ENCODE assay signal across 9 cellular contexts in genomic region chr17:17922198-17922901, GRCh38. TPM values are rescaled to one million over a fixed set of nuclear protein-coding genes. Genes with fewer than 3 reads are reported as not detected.
A peak's percentile ranks its signal among the peaks of the same experiment; 100 is the strongest.
DNase-seq lines count a peak whose midpoint lies in the region; ATAC-seq and TF ChIP-seq lines count a peak whose summit lies in the region.
"Had no signal": no experiment of that assay in that cellular context is flagged by ENCODE, and none has a peak within 500 bp of the region (broad histone marks: within the 10 kb centered on the region; RNA-seq: fewer than 3 reads in every experiment).

No MANE protein-coding gene starts in this region.

- peaks cover 26% of the 10 kb centered on the region for H3K4me1 Mint-ChIP-seq in activated T-cell treated with anti-CD3 and anti-CD28 coated beads, Interleukin-2, amount 50 U/mL, for 24 hours (ENCODE audit: low read depth)
- H3K4me1 Mint-ChIP-seq in natural killer cell treated with Interleukin-12 subunit alpha and Interleukin-12 subunit beta and Interleukin-15 and Interleukin-18, amount 100 ng/mL, for 72 hours (ENCODE audit: low read depth in 2 of 2) = peaks cover 8 to 20% of the 10 kb centered on the region in 2 donors

- H3K4me3 ChIP-seq in mammary epithelial cell (replicated peaks in 1 of 3; ENCODE audit: insufficient read depth in 1 of 3, low read depth in 2 of 3, low read length in 3 of 3) (no peak overlapping the region), lung (no peak overlapping the region), upper lobe of right lung (no peak overlapping the region), ovary (no peak overlapping the region)

- no peaks in the 10 kb centered on the region for H3K9me3 Mint-ChIP-seq in activated T-cell treated with anti-CD3 and anti-CD28 coated beads, Interleukin-2, amount 50 U/mL, for 24 hours
- H3K9me3 Mint-ChIP-seq in natural killer cell treated with Interleukin-12 subunit alpha and Interleukin-12 subunit beta and Interleukin-15 and Interleukin-18, amount 100 ng/mL, for 72 hours = no peaks in the 10 kb centered on the region

- no peak overlapping the region for H3K9ac ChIP-seq in mammary epithelial cell (ENCODE audit: insufficient read depth, low read length)

- WGBS in mammary epithelial cell (ENCODE audit: low coverage, missing lambda C conversion rate) = 87% methylated on average over 9 of the region's 9 CpGs
- 59 to 64% methylated on average over 9 of the region's 9 CpGs for WGBS in lung, 2 donors
- WGBS in ovary, 3 donors = 71 to 75% (median 72%) methylated on average over 9 of the region's 9 CpGs

- ATAC-seq in lung (ENCODE audit: insufficient read depth, low FRiP score) (no peak), upper lobe of right lung (peak; percentile 54), sciatic nerve (no peak)
- no peak for ATAC-seq in natural killer cell treated with Interleukin-12 subunit alpha and Interleukin-12 subunit beta and Interleukin-15 and Interleukin-18, amount 100 ng/mL, for 72 hours

- no TSS peak for BruUV-seq in mammary epithelial cell (replicated peaks; lab: Mats Ljungman, UMichigan)

- H3K4me2 ChIP-seq in mammary epithelial cell (ENCODE audit: insufficient read depth, low read depth, low read length) = no peak overlapping the region

- H3K27me3 ChIP-seq in mammary epithelial cell (ENCODE audit: insufficient read depth, low read length) (no peaks in the 10 kb centered on the region), lung (ENCODE audit: control insufficient read depth, insufficient read depth) (no peaks in the 10 kb centered on the region), upper lobe of right lung (no peaks in the 10 kb centered on the region), ovary (no peaks in the 10 kb centered on the region)

- intact Hi-C loops in mammary epithelial cell (cut with micrococcal nuclease) (loop anchor here (5.0 kb wide), 1 partner anchor 35 kb away; no protein-coding TSS in a partner anchor), upper lobe of right lung (cut with DNase I) (no loop called here), sciatic nerve (cut with DNase I) (no loop called here), ovary (cut with DNase I) (loop anchor here in 2 of 4 donors (5.0 to 10.0 kb wide), 2 partner anchors 110 to 238 kb away; partner anchors contain the start of gene RAI1 (in 1 of the 2))

- no peak for TF ChIP-seq EP300 in ovary (IDR thresholded peaks at IDR 0.05)

- H3K9me3 ChIP-seq in mammary epithelial cell (replicated peaks; ENCODE audit: insufficient read depth, low read length) (no peaks in the 10 kb centered on the region), lung (ENCODE audit: control insufficient read depth in 2 of 2, insufficient read depth in 1 of 2, low read length in 1 of 2) (no peaks in the 10 kb centered on the region), upper lobe of right lung (no peaks in the 10 kb centered on the region), ovary (no peaks in the 10 kb centered on the region)

- no peak overlapping the region for H2AFZ ChIP-seq in mammary epithelial cell (ENCODE audit: low read depth, low read length)

- dilution Hi-C loops in mammary epithelial cell (cut with HindIII; ENCODE audit: low sequenced_read_pairs) = no loop called here

- no peaks in the 10 kb centered on the region for H3K36me3 Mint-ChIP-seq in activated T-cell treated with anti-CD3 and anti-CD28 coated beads, Interleukin-2, amount 50 U/mL, for 24 hours (ENCODE audit: low read depth)
- no peaks in the 10 kb centered on the region for H3K36me3 Mint-ChIP-seq in natural killer cell treated with Interleukin-12 subunit alpha and Interleukin-12 subunit beta and Interleukin-15 and Interleukin-18, amount 100 ng/mL, for 72 hours

- H3K4me3 Mint-ChIP-seq in activated T-cell treated with anti-CD3 and anti-CD28 coated beads, Interleukin-2, amount 50 U/mL, for 24 hours = no peak overlapping the region
- no peak overlapping the region for H3K4me3 Mint-ChIP-seq in natural killer cell treated with Interleukin-12 subunit alpha and Interleukin-12 subunit beta and Interleukin-15 and Interleukin-18, amount 100 ng/mL, for 72 hours

- H3K4me1 ChIP-seq in mammary epithelial cell (ENCODE audit: insufficient read depth, low read length) (peaks cover 50% of the 10 kb centered on the region), lung (ENCODE audit: control insufficient read depth in 2 of 2, insufficient read depth in 2 of 2, low read length in 2 of 2) (peaks cover 9 to 14% of the 10 kb centered on the region in 2 donors), upper lobe of right lung (peaks cover 35% of the 10 kb centered on the region), ovary (ENCODE audit: insufficient read depth) (peaks cover 14% of the 10 kb centered on the region)

- no peaks in the 10 kb centered on the region for H3K27me3 Mint-ChIP-seq in activated T-cell treated with anti-CD3 and anti-CD28 coated beads, Interleukin-2, amount 50 U/mL, for 24 hours
- H3K27me3 Mint-ChIP-seq in natural killer cell treated with Interleukin-12 subunit alpha and Interleukin-12 subunit beta and Interleukin-15 and Interleukin-18, amount 100 ng/mL, for 72 hours = no peaks in the 10 kb centered on the region

- H3K79me2 ChIP-seq in mammary epithelial cell (ENCODE audit: insufficient read depth, low read length) = peaks cover 50% of the 10 kb centered on the region

- peak overlapping the region; percentile 53 for H3K27ac ChIP-seq in mammary epithelial cell (ENCODE audit: insufficient read depth, low read depth, low read length)
- H3K27ac ChIP-seq in lung (ENCODE audit: low read depth in 1 of 2, low read length in 1 of 2) = peak overlapping the region; percentile 55 to 77
- H3K27ac ChIP-seq in upper lobe of right lung = no peak overlapping the region
- H3K27ac ChIP-seq in ovary = peak overlapping the region in 1 of 2 donors; percentile 16

- no peak for TF ChIP-seq POLR2A in ovary (IDR thresholded peaks at IDR 0.05)

- DNase-seq in activated T-cell treated with anti-CD3 and anti-CD28 coated beads, Interleukin-2, amount 50 U/mL, for 24 hours = no peak
- DNase-seq in activated T-cell treated with anti-CD3 and anti-CD28 coated beads for 4 hours = no peak
- DNase-seq in mammary epithelial cell = no peak
- no peak for DNase-seq in lung (ENCODE audit: low spot score)
- DNase-seq in upper lobe of right lung = no peak
- no peak for DNase-seq in natural killer cell treated with Interleukin-12 subunit alpha and Interleukin-12 subunit beta and Interleukin-15 and Interleukin-18, amount 100 ng/mL, for 72 hours (ENCODE audit: low spot score)
- DNase-seq in sciatic nerve (ENCODE audit: low spot score) = no peak
- no peak for DNase-seq in ovary
- DNase-seq: activated gamma-delta T cell had no signal

- H3K36me3 ChIP-seq in mammary epithelial cell (ENCODE audit: insufficient read depth, low read length) (no peaks in the 10 kb centered on the region), lung (ENCODE audit: control insufficient read depth in 2 of 2, insufficient read depth in 2 of 2, low read length in 2 of 2) (no peaks in the 10 kb centered on the region), upper lobe of right lung (no peaks in the 10 kb centered on the region), ovary (no peaks in the 10 kb centered on the region)

- H3K27ac Mint-ChIP-seq in activated T-cell treated with anti-CD3 and anti-CD28 coated beads, Interleukin-2, amount 50 U/mL, for 24 hours = peak overlapping the region; percentile 41
- H3K27ac Mint-ChIP-seq in natural killer cell treated with Interleukin-12 subunit alpha and Interleukin-12 subunit beta and Interleukin-15 and Interleukin-18, amount 100 ng/mL, for 72 hours = no peak overlapping the region

- no peaks in the 10 kb centered on the region for H4K20me1 ChIP-seq in mammary epithelial cell (ENCODE audit: insufficient read depth, low read length)

- CTCF ChIA-PET in mammary epithelial cell (lab: Charles Lee; ENCODE audit: low non-redundant PET) = no interaction called here

- TF ChIP-seq CTCF in mammary epithelial cell (conservative IDR thresholded peaks at IDR 0.05 in 1 of 2, IDR thresholded peaks at IDR 0.05 in 1 of 2; ENCODE audit: extremely low read depth in 1 of 2, insufficient read depth in 1 of 2, low read depth in 1 of 2, low read length in 2 of 2) (no peak), lung (IDR thresholded peaks at IDR 0.05; ENCODE audit: control extremely low read depth, extremely low read depth) (no peak), upper lobe of right lung (IDR thresholded peaks at IDR 0.05) (no peak), ovary (IDR thresholded peaks at IDR 0.05) (no peak)

- in situ Hi-C loops in mammary epithelial cell (cut with MboI; ENCODE audit: low sequenced_read_pairs in 2 of 2) = no loop called here

RNA-seq across cellular contexts. Expression of gene TOM1L2, which starts 49.9 kb away (rescaled TPM):
- total RNA-seq in mammary epithelial cell (10 to 100 TPM; 42.8 to 71.1 TPM), lung (10 to 100 TPM; 45.1 to 56.5 TPM), upper lobe of right lung (76.7 TPM), sciatic nerve (144 TPM), ovary (10 to 100 TPM; 25.6 to 62.5 (median 50.4) TPM)
- polyA plus RNA-seq in mammary epithelial cell (47.1 TPM), lung (10 to 100 TPM; 21.5 to 26.5 TPM), ovary (10 to 100 TPM; 33.4 to 39.7 TPM)
- 168 TPM for polyA minus RNA-seq in mammary epithelial cell
- 10 to 100 TPM; 15.5 to 17.8 TPM for total RNA-seq in natural killer cell treated with Interleukin-12 subunit alpha and Interleukin-12 subunit beta and Interleukin-15 and Interleukin-18, amount 100 ng/mL, for 72 hours

RNA-seq across cellular contexts. Expression of gene DRC3, which starts 50.3 kb away (rescaled TPM):
- total RNA-seq in mammary epithelial cell (1 to 10 TPM in 1 of 2 donors, under 1 TPM in 1; 0.85 to 1.0 TPM), lung (10 to 100 TPM; 19.7 to 29.5 TPM), upper lobe of right lung (3.3 TPM), sciatic nerve (5.8 TPM), ovary (10 to 100 TPM in 1 of 7 donors, 1 to 10 TPM in 6; 3.6 to 35.3 (median 6.0) TPM)
- polyA plus RNA-seq in mammary epithelial cell (0.67 TPM), lung (1 to 10 TPM; 6.6 to 7.2 TPM), ovary (1 to 10 TPM; 4.6 to 8.5 TPM)
- polyA minus RNA-seq in mammary epithelial cell = not detected
- under 1 TPM in 1 of 2 donors, not detected in 1; 0.47 TPM for total RNA-seq in natural killer cell treated with Interleukin-12 subunit alpha and Interleukin-12 subunit beta and Interleukin-15 and Interleukin-18, amount 100 ng/mL, for 72 hours
